ENCODE assay signal across 19 cellular contexts in the genomic region with DNA sequence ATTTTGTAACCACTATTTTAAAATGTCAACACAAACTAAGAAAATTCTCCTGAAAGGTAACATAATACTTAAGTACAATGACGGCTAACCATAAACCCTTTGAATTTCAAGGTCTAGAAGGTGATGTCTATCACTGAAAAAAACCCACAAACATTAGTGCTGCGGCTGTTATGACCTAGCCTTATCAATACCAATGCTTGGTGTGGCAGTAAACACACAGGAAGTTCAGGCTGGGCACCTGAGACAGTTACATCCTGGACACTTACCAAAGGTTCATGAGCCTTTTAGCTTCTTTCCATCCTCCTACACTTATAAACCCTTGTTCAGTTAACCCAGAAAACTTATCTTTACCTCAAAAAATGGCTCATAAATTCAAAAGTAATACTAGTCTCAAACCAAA.
"Had no signal": no experiment of that assay in that cellular context is flagged by ENCODE, and none has a peak within 500 bp of the region (broad histone marks: within the 10 kb centered on the region; RNA-seq: fewer than 3 reads in every experiment).

No MANE protein-coding gene starts in this region.

- H3K27ac Mint-ChIP-seq: activated naive CD8-positive, alpha-beta T cell treated with anti-CD3 and anti-CD28 coated beads, Interleukin-2, amount 50 U/mL, for 24 hours; activated T-helper 2 cell treated with anti-CD3 and anti-CD28 coated beads, Interferon-gamma antibody, Interleukin-2, Interleukin-4, amounts not matched to agents 10 μg/mL and 5 μg/mL and 100 μg/mL, durations not matched to agents 14 hours and 24 hours and 36 hours; brain; mesothelial cell of epicardium; stimulated activated naive CD8-positive, alpha-beta T cell treated with anti-CD3 and anti-CD28 coated beads, Interleukin-15, amount 100 ng/mL, for 72 hours; type B pancreatic cell had no signal

- DNase-seq: activated CD4-positive, alpha-beta T cell treated with anti-CD3 and anti-CD28 coated beads for 1 hour; activated CD4-positive, alpha-beta T cell treated with anti-CD3 and anti-CD28 coated beads, Interleukin-2, amount 50 U/mL, for 4 hours; activated naive CD4-positive, alpha-beta T cell treated with Interleukin-2 at 50 U/mL for 16 hours; activated naive CD8-positive, alpha-beta T cell treated with anti-CD3 and anti-CD28 coated beads, Interleukin-2, amount 50 U/mL, for 24 hours; activated T-cell treated with anti-CD3 and anti-CD28 coated beads for 4 hours; anterior cingulate cortex; caudate nucleus; islet precursor cell; lower lobe of right lung; right lobe of liver; small intestine; stimulated activated CD4-positive, alpha-beta T cell treated with anti-CD3 and anti-CD28 coated beads, Interleukin-4, amount 100 ng/mL, for 1 hour; stimulated activated naive CD8-positive, alpha-beta T cell treated with anti-CD3 and anti-CD28 coated beads, Interleukin-15, amount 100 ng/mL, for 72 hours; WERI-Rb-1 had no signal

- H3K27me3 Mint-ChIP-seq: activated naive CD8-positive, alpha-beta T cell treated with anti-CD3 and anti-CD28 coated beads, Interleukin-2, amount 50 U/mL, for 24 hours; brain; stimulated activated naive CD8-positive, alpha-beta T cell treated with anti-CD3 and anti-CD28 coated beads, Interleukin-15, amount 100 ng/mL, for 72 hours; type B pancreatic cell had no signal

- H3K4me3 Mint-ChIP-seq: activated naive CD8-positive, alpha-beta T cell treated with anti-CD3 and anti-CD28 coated beads, Interleukin-2, amount 50 U/mL, for 24 hours; mesothelial cell of epicardium; neural crest cell; stimulated activated naive CD8-positive, alpha-beta T cell treated with anti-CD3 and anti-CD28 coated beads, Interleukin-15, amount 100 ng/mL, for 72 hours; type B pancreatic cell had no signal

- H3K4me1 Mint-ChIP-seq: brain had no signal

- H3K9me3 Mint-ChIP-seq: activated naive CD8-positive, alpha-beta T cell treated with anti-CD3 and anti-CD28 coated beads, Interleukin-2, amount 50 U/mL, for 24 hours; activated T-helper 2 cell treated with anti-CD3 and anti-CD28 coated beads, Interferon-gamma antibody, Interleukin-2, Interleukin-4, amounts not matched to agents 10 μg/mL and 5 μg/mL and 100 μg/mL, durations not matched to agents 14 hours and 24 hours and 36 hours; brain; mesothelial cell of epicardium; neural crest cell; stimulated activated naive CD8-positive, alpha-beta T cell treated with anti-CD3 and anti-CD28 coated beads, Interleukin-15, amount 100 ng/mL, for 72 hours; type B pancreatic cell had no signal

- ATAC-seq: activated naive CD8-positive, alpha-beta T cell treated with anti-CD3 and anti-CD28 coated beads, Interleukin-2, amount 50 U/mL, for 24 hours; lower lobe of right lung; right lobe of liver; stimulated activated naive CD8-positive, alpha-beta T cell treated with anti-CD3 and anti-CD28 coated beads, Interleukin-15, amount 100 ng/mL, for 72 hours had no signal
